Comparison of ENCODE assay signal across 17 cellular contexts in genomic region chr18:58513615-58514014, GRCh38.
DNase-seq lines count a peak whose midpoint lies in the region; ATAC-seq, FAIRE-seq and TF ChIP-seq lines count a peak whose summit lies in the region.
"Had no signal": no experiment of that assay in that cellular context is flagged by ENCODE, and none has a peak within 500 bp of the region (broad histone marks: within the 10 kb centered on the region; RNA-seq: fewer than 3 reads in every experiment).

No MANE protein-coding gene starts in this region.

- no peaks in the 10 kb centered on the region for H3K9me3 ChIP-seq in HepG2 (ENCODE audit: low read length)
- no peaks in the 10 kb centered on the region for H3K9me3 ChIP-seq in right lobe of liver
- H3K9me3 ChIP-seq in iPS-20b (ENCODE audit: insufficient read depth, low read depth, low read length), result no peaks in the 10 kb centered on the region
- H3K9me3 ChIP-seq: BE2C had no signal

- TF ChIP-seq POLR2A in HepG2 (IDR thresholded peaks at IDR 0.05; ENCODE audit: insufficient read depth in 1 of 2, low read depth in 2 of 2, low read length in 2 of 2) (no peak), right lobe of liver (IDR thresholded peaks at IDR 0.05) (no peak)

- no peaks in the 10 kb centered on the region; the same call in 1 of the 2 replicates for H3K9me3 Mint-ChIP-seq in WTC11

- TF ChIP-seq EP300 in HepG2 (IDR thresholded peaks at IDR 0.05; ENCODE audit: low read depth in 2 of 2, low read length in 2 of 2), result no peak
- TF ChIP-seq EP300 in HepG2 (CRISPR knock-in tag; IDR thresholded peaks at IDR 0.05; ENCODE audit: borderline replicate concordance), result no peak

- H3K4me3 ChIP-seq in HepG2 (replicated peaks in 1 of 3; ENCODE audit: insufficient read depth in 1 of 3, low read depth in 2 of 3, low read length in 3 of 3) (no peak overlapping the region), right lobe of liver (no peak overlapping the region), iPS-20b (ENCODE audit: low read length) (no peak overlapping the region)

- BruUV-seq in HepG2 (replicated peaks; lab: Mats Ljungman, UMichigan), result no TSS peak

- no peaks in the 10 kb centered on the region for H3K79me2 ChIP-seq in HepG2 (ENCODE audit: insufficient read depth, low read length)

- H3K27ac ChIP-seq in HepG2 (ENCODE audit: extremely low read length, insufficient read depth, low read length) (peak overlapping the region; percentile 20), right lobe of liver (no peak overlapping the region), iPS-20b (ENCODE audit: low read length) (peak overlapping the region; percentile 27)
- H3K27ac ChIP-seq: C4-2B had no signal

- POLR2A ChIA-PET in HepG2 (lab: Yijun Ruan, JAX) (no interaction called here), WTC11 (lab: Charles Lee) (no interaction called here)

- in situ Hi-C loops in HepG2 (cut with HindIII; ENCODE audit: extremely low pct_ligation_motif_present, low pct_unique_long_range_greater_than_20kb), result no loop called here
- in situ Hi-C loops in ACHN (cut with HindIII; ENCODE audit: low pct_ligation_motif_present, low pct_unique_long_range_greater_than_20kb, low sequenced_read_pairs), result no loop called here

- no peak for TF ChIP-seq CTCF in HepG2 (CRISPR knock-in tag; IDR thresholded peaks at IDR 0.05)
- no peak for TF ChIP-seq CTCF in right lobe of liver (IDR thresholded peaks at IDR 0.05)
- no peak for TF ChIP-seq CTCF in WTC11 (IDR thresholded peaks at IDR 0.05)

- ATAC-seq in HepG2 (no peak), right lobe of liver (no peak), WTC11 (no peak)

- H3K27ac Mint-ChIP-seq in WTC11, result peak overlapping the region; percentile 88; the same call in 1 of the 2 replicates

- no peaks in the 10 kb centered on the region for H3K27me3 ChIP-seq in HepG2 (ENCODE audit: control insufficient read depth in 1 of 2, insufficient read depth in 2 of 2, low read length in 2 of 2)
- H3K27me3 ChIP-seq in right lobe of liver, result no peaks in the 10 kb centered on the region
- no peaks in the 10 kb centered on the region for H3K27me3 ChIP-seq in iPS-20b (ENCODE audit: insufficient read depth, low read length)
- H3K27me3 ChIP-seq: BE2C had no signal

- DNase-seq in HepG2 (ENCODE audit: low spot score) (no peak), right lobe of liver (no peak), WTC11 (ENCODE audit: low spot score) (no peak), COR-L47 (lab: John Stamatoyannopoulos, UW) (no peak), ACHN (no peak), SHP77 treated with DMSO at 0.1 percent for 48 hours (lab: John Stamatoyannopoulos, UW) (no peak)
- DNase-seq: BE2C; CD4-positive, alpha-beta memory T cell; DMS153; DMS79 treated with DMSO at 0.1 percent for 48 hours; EL; H7 had no signal

- TF ChIP-seq RAD21 in HepG2 (CRISPR knock-in tag; IDR thresholded peaks at IDR 0.05), result no peak

- CTCF ChIA-PET in HepG2 (lab: Yijun Ruan, JAX; ENCODE audit: low intra/inter-chr PET ratio, low total read pairs) (no interaction called here), WTC11 (lab: Charles Lee) (no interaction called here)

- intact Hi-C loops in HepG2 (cut with micrococcal nuclease; ENCODE audit: unreplicated experiment), result no loop called here
- intact Hi-C loops in right lobe of liver (cut with DNase I), result no loop called here

- no peak overlapping the region for H2AFZ ChIP-seq in HepG2 (ENCODE audit: low read length)

- no peaks in the 10 kb centered on the region for H4K20me1 ChIP-seq in HepG2 (ENCODE audit: insufficient read depth, low read length)

- no peak overlapping the region for H3K4me3 Mint-ChIP-seq in WTC11

- no peak overlapping the region for H3K9ac ChIP-seq in HepG2 (ENCODE audit: insufficient read depth, low read depth, low read length)
- no peak overlapping the region for H3K9ac ChIP-seq in iPS-20b (ENCODE audit: low read depth, low read length)

- no peak for FAIRE-seq in HepG2 (lab: Jason Lieb, UNC)
- FAIRE-seq: A204.1, G401.6, GM19239 had no signal

- H3K4me1 Mint-ChIP-seq in WTC11, result peaks cover 34% of the 10 kb centered on the region

- H3K36me3 Mint-ChIP-seq in WTC11, result peaks cover 4% of the 10 kb centered on the region
- H3K36me3 Mint-ChIP-seq: CD4-positive, alpha-beta memory T cell had no signal

- WGBS in HepG2 (ENCODE audit: low lambda C conversion rate), result 90% methylated on average over 5 of the region's 5 CpGs
- WGBS in right lobe of liver (ENCODE audit: insufficient coverage, low coverage, low lambda C conversion rate, missing lambda C conversion rate), result 87% methylated on average over 5 of the region's 5 CpGs

- H3K4me1 ChIP-seq in HepG2 (ENCODE audit: insufficient read depth, low read length) (peaks cover 14% of the 10 kb centered on the region), right lobe of liver (no peaks in the 10 kb centered on the region), iPS-20b (ENCODE audit: insufficient read depth, low read length) (peaks cover 23% of the 10 kb centered on the region)
- H3K4me1 ChIP-seq: BE2C had no signal

- H3K36me3 ChIP-seq in HepG2 (replicated peaks in 1 of 2; ENCODE audit: control insufficient read depth in 1 of 2, insufficient read depth in 2 of 2, low read length in 2 of 2) (peaks cover 0 to 1% of the 10 kb centered on the region in 2 experiments; a peak in 2 of 5 replicates), right lobe of liver (no peaks in the 10 kb centered on the region), iPS-20b (ENCODE audit: insufficient read depth, low read depth, low read length) (no peaks in the 10 kb centered on the region)
- H3K36me3 ChIP-seq: BE2C had no signal

- H3K27me3 Mint-ChIP-seq in WTC11 (ENCODE audit: low read depth), result no peaks in the 10 kb centered on the region

- H3K4me2 ChIP-seq in HepG2 (ENCODE audit: low read depth, low read length), result no peak overlapping the region

TF ChIP-seq in HepG2, 621 proteins besides CTCF, POLR2A, EP300 and RAD21:
- TF ChIP-seq ZNF614 (CRISPR knock-in tag; IDR thresholded peaks at IDR 0.05; ENCODE audit: borderline replicate concordance) (no peak), HBP1 (CRISPR knock-in tag; IDR thresholded peaks at IDR 0.05; ENCODE audit: low read depth) (no peak), ZNF460 (CRISPR knock-in tag; IDR thresholded peaks at IDR 0.05; ENCODE audit: borderline replicate concordance) (peak; percentile 85), ZFP36 (IDR thresholded peaks at IDR 0.05; ENCODE audit: borderline replicate concordance, low read depth, low read length, partially characterized antibody) (no peak), POLR2G (IDR thresholded peaks at IDR 0.05; ENCODE audit: low read depth, low read length) (no peak), ZNF781 (CRISPR knock-in tag; IDR thresholded peaks at IDR 0.05; ENCODE audit: borderline replicate concordance, not compliant biosample characterization) (no peak), NR2F6 (IDR thresholded peaks at IDR 0.05) (no peak), NR2F6 (CRISPR knock-in tag; IDR thresholded peaks at IDR 0.05) (peak; percentile 48; the same call in 1 of the 2 replicates), ZMYM4 (CRISPR knock-in tag; IDR thresholded peaks at IDR 0.05) (0 out of 2 replicates have a peak, but pooled peaks have one; percentile 18)

TF ChIP-seq in WTC11, 78 proteins besides CTCF, POLR2A, EP300 and RAD21 (continues in another document):
- TF ChIP-seq ZNF138 (CRISPR knock-in tag; conservative IDR thresholded peaks at IDR 0.05), result no peak
- TF ChIP-seq SOX15 (CRISPR knock-in tag; IDR thresholded peaks at IDR 0.05), result no peak
- no peak for TF ChIP-seq ARID4B (CRISPR knock-in tag; IDR thresholded peaks at IDR 0.05; ENCODE audit: borderline replicate concordance)
- no peak for TF ChIP-seq MYBL2 (CRISPR knock-in tag; IDR thresholded peaks at IDR 0.05)
- TF ChIP-seq ZNF219 (CRISPR knock-in tag; IDR thresholded peaks at IDR 0.05; ENCODE audit: borderline replicate concordance), result no peak
- no peak for TF ChIP-seq ETV6 (CRISPR knock-in tag; IDR thresholded peaks at IDR 0.05)
- TF ChIP-seq JAZF1 (CRISPR knock-in tag; IDR thresholded peaks at IDR 0.05), result no peak
- no peak for TF ChIP-seq NFYB (CRISPR knock-in tag; conservative IDR thresholded peaks at IDR 0.05; ENCODE audit: low read depth)
- TF ChIP-seq NFATC4 (CRISPR knock-in tag; IDR thresholded peaks at IDR 0.05), result no peak
- no peak for TF ChIP-seq FOXJ3 (CRISPR knock-in tag; IDR thresholded peaks at IDR 0.05; ENCODE audit: borderline replicate concordance)

Comparison
In these comparisons a context has a peak if more than half of its experiments do, and no peak if none do; other contexts are left out.
1. H3K27ac ChIP-seq: peak in HepG2 (single experiment) and iPS-20b (single experiment); none in right lobe of liver (0 of 3).